ENCODE assay signal across 23 cellular contexts in genomic region chr9:126752881-126753670, GRCh38. TPM values are rescaled to one million over a fixed set of nuclear protein-coding genes. Genes with fewer than 3 reads are reported as not detected.
DNase-seq lines count a peak whose midpoint lies in the region; ATAC-seq, FAIRE-seq and TF ChIP-seq lines count a peak whose summit lies in the region.
"Had no signal": no experiment of that assay in that cellular context is flagged by ENCODE, and none has a peak within 500 bp of the region (broad histone marks: within the 10 kb centered on the region; RNA-seq: fewer than 3 reads in every experiment).

No MANE protein-coding gene starts in this region.

- H3K27ac Mint-ChIP-seq in MCF 10A (ENCODE audit: low read depth, unreplicated experiment) = no peak overlapping the region
- H3K27ac Mint-ChIP-seq in stimulated activated memory B cell treated with anti-CD40 and anti-IgM and Interleukin-4, amounts not matched to agents 10 μg/mL and 1 μg/mL and 100 μg/mL, for 72 hours = no peak overlapping the region
- no peak overlapping the region for H3K27ac Mint-ChIP-seq in effector memory CD8-positive, alpha-beta T cell
- no peak overlapping the region for H3K27ac Mint-ChIP-seq in T-cell
- H3K27ac Mint-ChIP-seq: HFFc6 had no signal

- peaks cover 36% of the 10 kb centered on the region for H3K27me3 Mint-ChIP-seq in MCF 10A (ENCODE audit: insufficient read depth, unreplicated experiment)
- peaks cover 9% of the 10 kb centered on the region for H3K27me3 Mint-ChIP-seq in stimulated activated memory B cell treated with anti-CD40 and anti-IgM and Interleukin-4, amounts not matched to agents 10 μg/mL and 1 μg/mL and 100 μg/mL, for 72 hours
- peaks cover 29 to 66% of the 10 kb centered on the region in 2 donors for H3K27me3 Mint-ChIP-seq in effector memory CD8-positive, alpha-beta T cell
- peaks cover 0 to 9% of the 10 kb centered on the region in 2 donors for H3K27me3 Mint-ChIP-seq in T-cell

- intact Hi-C loops in MCF 10A (cut with micrococcal nuclease) = no loop called here

- H3K4me3 Mint-ChIP-seq in MCF 10A (ENCODE audit: unreplicated experiment) (no peak overlapping the region), T-cell (no peak overlapping the region)
- no peak overlapping the region for H3K4me3 Mint-ChIP-seq in stimulated activated memory B cell treated with anti-CD40 and anti-IgM and Interleukin-4, amounts not matched to agents 10 μg/mL and 1 μg/mL and 100 μg/mL, for 72 hours
- no peak overlapping the region for H3K4me3 Mint-ChIP-seq in effector memory CD8-positive, alpha-beta T cell
- H3K4me3 Mint-ChIP-seq: HFFc6 had no signal

- peak; percentile 98 for FAIRE-seq in keratinocyte (lab: Jason Lieb, UNC)
- FAIRE-seq: GM19239 had no signal

- H3K27me3 ChIP-seq in keratinocyte (ENCODE audit: control insufficient read depth, extremely low read depth, insufficient read depth, low read length) = no peaks in the 10 kb centered on the region
- H3K27me3 ChIP-seq: SJSA1 had no signal

- H3K9me1 ChIP-seq in keratinocyte (ENCODE audit: control insufficient read depth, extremely low read depth, insufficient read depth, low read length) = no peaks in the 10 kb centered on the region

- no peak overlapping the region for H3K27ac ChIP-seq in keratinocyte (ENCODE audit: control insufficient read depth, insufficient read depth, low read length)
- H3K27ac ChIP-seq: SJSA1 had no signal

- TF ChIP-seq CTCF in MCF 10A (IDR thresholded peaks at IDR 0.05; ENCODE audit: unreplicated experiment) (no peak), keratinocyte (optimal IDR thresholded peaks at IDR 0.05 in 1 of 3, IDR thresholded peaks at IDR 0.05 in 1 of 3, conservative IDR thresholded peaks at IDR 0.05 in 1 of 3; ENCODE audit: extremely low read depth in 1 of 3, insufficient read depth in 2 of 3, low read length in 3 of 3) (no peak)

- H3K36me3 Mint-ChIP-seq in MCF 10A (ENCODE audit: insufficient read depth, unreplicated experiment) (no peaks in the 10 kb centered on the region), T-cell (no peaks in the 10 kb centered on the region)
- no peaks in the 10 kb centered on the region for H3K36me3 Mint-ChIP-seq in stimulated activated memory B cell treated with anti-CD40 and anti-IgM and Interleukin-4, amounts not matched to agents 10 μg/mL and 1 μg/mL and 100 μg/mL, for 72 hours
- peaks cover 3% of the 10 kb centered on the region for H3K36me3 Mint-ChIP-seq in effector memory CD8-positive, alpha-beta T cell (ENCODE audit: insufficient read depth)

- CTCF ChIA-PET in MCF 10A (lab: Yijun Ruan, JAX) (interaction anchor here (0.6 to 3.9 kb wide), 11 partner anchors 9 to 1212 kb away, joined by 3 to 24 read pairs (median 3); no protein-coding TSS in a partner anchor), T-cell (lab: Charles Lee) (interaction anchor here in 1 of 2 donors (0.7 kb wide), 1 partner anchor 477 kb away, joined by 6 read pairs; no protein-coding TSS in a partner anchor)

- no peak overlapping the region for H3K4me3 ChIP-seq in keratinocyte (ENCODE audit: control insufficient read depth in 2 of 3, extremely low read depth in 1 of 3, insufficient read depth in 2 of 3, low read depth in 1 of 3, low read length in 3 of 3)
- H3K4me3 ChIP-seq: SJSA1 had no signal

- POLR2A ChIA-PET in MCF 10A (lab: Yijun Ruan, JAX) = interaction anchor here (0.8 to 1.9 kb wide), 10 partner anchors 10 to 48 kb away, joined by 3 to 8 read pairs (median 3); no protein-coding TSS in a partner anchor
- POLR2A ChIA-PET in T-cell (lab: Charles Lee) = no interaction called here

- H3K4me1 Mint-ChIP-seq in MCF 10A (ENCODE audit: insufficient read depth, unreplicated experiment) = peaks cover 10% of the 10 kb centered on the region
- peaks cover 16% of the 10 kb centered on the region for H3K4me1 Mint-ChIP-seq in stimulated activated memory B cell treated with anti-CD40 and anti-IgM and Interleukin-4, amounts not matched to agents 10 μg/mL and 1 μg/mL and 100 μg/mL, for 72 hours
- peaks cover 0 to 5% of the 10 kb centered on the region in 2 donors for H3K4me1 Mint-ChIP-seq in effector memory CD8-positive, alpha-beta T cell (ENCODE audit: low read depth in 2 of 2)
- peaks cover 5 to 9% (median 8%) of the 10 kb centered on the region in 3 donors for H3K4me1 Mint-ChIP-seq in T-cell

- DNase-seq in HPDE6-E6E7 (ENCODE audit: extremely low spot score) = peak; percentile 66
- peak; percentile 82 for DNase-seq in MCF 10A (ENCODE audit: unreplicated experiment)
- DNase-seq in keratinocyte (ENCODE audit: low read depth, low spot score) = peak; percentile 41
- no peak for DNase-seq in effector memory CD8-positive, alpha-beta T cell
- no peak for DNase-seq in dedifferentiated amniotic fluid mesenchymal stem cell (ENCODE audit: extremely low spot score)
- DNase-seq in T-cell = no peak
- DNase-seq: ACHN, AML-193, COR-L47, DMS153, EL, HFFc6, IMR-90, Karpas-422, NCI-H1105 treated with DMSO at 0.1 percent for 48 hours, NCI-H1694 treated with DMSO at 0.1 percent for 48 hours, NCI-H2107, NCI-H446, NCI-H69, OCI-M1 had no signal

- H3K4me2 ChIP-seq in keratinocyte (ENCODE audit: control insufficient read depth, extremely low read depth, insufficient read depth, low read depth, low read length) = no peak overlapping the region

- no peaks in the 10 kb centered on the region for H3K9me3 Mint-ChIP-seq in MCF 10A (ENCODE audit: unreplicated experiment)
- H3K9me3 Mint-ChIP-seq in stimulated activated memory B cell treated with anti-CD40 and anti-IgM and Interleukin-4, amounts not matched to agents 10 μg/mL and 1 μg/mL and 100 μg/mL, for 72 hours = no peaks in the 10 kb centered on the region
- no peaks in the 10 kb centered on the region for H3K9me3 Mint-ChIP-seq in effector memory CD8-positive, alpha-beta T cell
- H3K9me3 Mint-ChIP-seq in T-cell = no peaks in the 10 kb centered on the region
- H3K9me3 Mint-ChIP-seq: HFFc6 had no signal

- no peaks in the 10 kb centered on the region for H3K36me3 ChIP-seq in keratinocyte (ENCODE audit: control insufficient read depth in 2 of 2, extremely low read depth in 1 of 2, insufficient read depth in 2 of 2, low read length in 2 of 2)
- H3K36me3 ChIP-seq: SJSA1 had no signal

- no peaks in the 10 kb centered on the region for H3K9me3 ChIP-seq in keratinocyte (ENCODE audit: control insufficient read depth, low read depth, low read length)
- H3K9me3 ChIP-seq: SJSA1 had no signal

- BruUV-seq in MCF 10A (replicated peaks; lab: Mats Ljungman, UMichigan) = no TSS peak

- no peak overlapping the region for H3K9ac ChIP-seq in keratinocyte (ENCODE audit: control insufficient read depth, extremely low read depth, insufficient read depth, low read length)

- no peaks in the 10 kb centered on the region for H3K79me2 ChIP-seq in keratinocyte (ENCODE audit: control insufficient read depth, insufficient read depth, low read length)

- peak; percentile 20 for ATAC-seq in stimulated activated memory B cell treated with anti-CD40 and anti-IgM and Interleukin-4, amounts not matched to agents 10 μg/mL and 1 μg/mL and 100 μg/mL, for 72 hours
- no peak for ATAC-seq in effector memory CD8-positive, alpha-beta T cell (replicated peaks)
- ATAC-seq in T-cell (replicated peaks in 1 of 4) = no peak

- dilution Hi-C loops in keratinocyte (cut with MboI; ENCODE audit: extremely low pct_ligation_motif_present, low sequenced_read_pairs) = no loop called here

- no peak overlapping the region for H2AFZ ChIP-seq in keratinocyte (ENCODE audit: control insufficient read depth, low read length)

- peaks cover 13% of the 10 kb centered on the region for H3K4me1 ChIP-seq in keratinocyte (ENCODE audit: control insufficient read depth, extremely low read depth, insufficient read depth, low read length)
- H3K4me1 ChIP-seq: SJSA1 had no signal

- no peaks in the 10 kb centered on the region for H4K20me1 ChIP-seq in keratinocyte (ENCODE audit: control insufficient read depth, extremely low read depth, insufficient read depth, low read length)

RNA-seq across cellular contexts. Expression of gene ZBTB43, which starts 51.8 kb away (rescaled TPM):
- total RNA-seq in MCF 10A (2022) = 32.4 and 44.2 TPM in 2 replicates
- polyA plus RNA-seq in keratinocyte = 10.2 to 24.3 TPM (median 15.2 TPM) in 3 replicates
- 44.3 TPM for polyA plus RNA-seq in keratinocyte (2011; ENCODE audit: low read depth)
- 3.5 and 6.6 TPM in 2 replicates for polyA plus RNA-seq in keratinocyte (2011; cell fraction: cytosol; rRNA removed)
- 20.4 and 26.1 TPM in 2 replicates for polyA plus RNA-seq in keratinocyte (2011; cell fraction: nucleus; rRNA removed)
- 7.6 and 21.3 TPM in 2 replicates for polyA plus RNA-seq in keratinocyte (2012; ENCODE audit: low replicate concordance)
- polyA minus RNA-seq in keratinocyte = 15.8 to 22.2 TPM (median 20.6 TPM) in 3 replicates
- 5.2 TPM for polyA minus RNA-seq in keratinocyte (2011; cell fraction: cytosol; rRNA and poly(A)+ RNA removed)
- polyA minus RNA-seq in keratinocyte (2011; cell fraction: nucleus; rRNA and poly(A)+ RNA removed) = 12.6 and 32.0 TPM in 2 replicates
- total RNA-seq in T-cell = 10 to 100 TPM; 16.1 to 53.3 (median 20.4) TPM

Comparison
In these comparisons a context has a peak if more than half of its experiments do, and no peak if none do; other contexts are left out.
1. DNase-seq: peak in HPDE6-E6E7 (single experiment), MCF 10A (single experiment) and keratinocyte (single experiment); none in effector memory CD8-positive, alpha-beta T cell (0 of 3), dedifferentiated amniotic fluid mesenchymal stem cell (single experiment) and T-cell (0 of 34).